In the genomic region with DNA sequence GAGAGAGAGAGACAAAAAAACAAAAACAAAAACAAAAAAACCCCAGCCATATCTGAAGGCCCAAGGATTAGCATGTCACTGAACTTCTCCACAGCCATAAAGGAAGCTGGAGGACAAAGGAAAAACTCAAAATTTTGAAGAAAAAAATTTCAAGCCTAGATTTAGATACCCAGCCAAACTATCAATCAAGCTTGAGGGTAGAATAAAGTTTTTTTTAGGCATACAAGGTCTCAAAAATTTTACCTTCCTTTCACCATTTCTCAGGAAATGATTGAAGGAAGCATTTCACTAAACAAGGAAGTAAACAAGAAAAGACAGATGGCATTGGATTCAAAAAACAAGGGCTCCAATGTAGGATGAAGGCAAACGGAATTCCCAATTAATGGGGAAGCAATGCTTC, we compare ENCODE assay signal across 11 cellular contexts. TPM values are rescaled to one million over a fixed set of nuclear protein-coding genes. Genes with fewer than 3 reads are reported as not detected.
"Had no signal": no experiment of that assay in that cellular context is flagged by ENCODE, and none has a peak within 500 bp of the region (broad histone marks: within the 10 kb centered on the region; RNA-seq: fewer than 3 reads in every experiment).

No MANE protein-coding gene starts in this region.

- H2AFZ ChIP-seq: GM23248, GM23338 had no signal

- H3K4me1 Mint-ChIP-seq: GM23338 had no signal

- H3K4me3 ChIP-seq: GM23248, GM23338, HAP-1 had no signal

- H3K27ac Mint-ChIP-seq: GM23338, H9, HFFc6 had no signal

- H3K27ac ChIP-seq: GM23248 had no signal

- DNase-seq: GM23248, GOT3, H7, H9, HCEC 1CT, HFFc6 had no signal

- H3K9me3 ChIP-seq: HAP-1 had no signal

- H3K4me2 ChIP-seq: GM23338 had no signal

- H3K9ac ChIP-seq: GM23248 had no signal

- H3K36me3 ChIP-seq: HAP-1 had no signal

- H3K4me3 Mint-ChIP-seq: GM23338, H9, HFFc6 had no signal

- ATAC-seq: GM23338, HCT116 had no signal

- FAIRE-seq: H1, H54 had no signal

- H3K4me1 ChIP-seq: HAP-1 had no signal

RNA-seq across cellular contexts. Expression of a gene that starts 52.1 kb away (rescaled TPM):
- total RNA-seq: GM23248, HFFc6 had no signal
- polyA plus RNA-seq: GM23248 had no signal
